In genomic region chr16:89581861-89582563, GRCh38 we compare ENCODE assay signal across 1 cellular context.
TF ChIP-seq lines count a peak whose summit lies in the region.

No MANE protein-coding gene starts in this region.

TF ChIP-seq in HepG2, 621 proteins besides CTCF, POLR2A, EP300 and RAD21 (continued from another document and continues in another):
- TF ChIP-seq HNF1B (CRISPR knock-in tag; IDR thresholded peaks at IDR 0.05): peak; percentile 51; the same call in 1 of the 2 replicates
- TF ChIP-seq PAXIP1 (CRISPR knock-in tag; conservative IDR thresholded peaks at IDR 0.05): peak; percentile 60
- peak; percentile 16; the same call in 1 of the 2 replicates for TF ChIP-seq ZNF350 (CRISPR knock-in tag; IDR thresholded peaks at IDR 0.05; ENCODE audit: borderline replicate concordance, low read depth)
- peak; percentile 37; the same call in 1 of the 2 replicates for TF ChIP-seq HMG20A (CRISPR knock-in tag; IDR thresholded peaks at IDR 0.05; ENCODE audit: borderline replicate concordance)
- no peak for TF ChIP-seq PTBP1 (IDR thresholded peaks at IDR 0.05; ENCODE audit: low read depth, low read length, poor library complexity, severe bottlenecking)
- 0 out of 2 replicates have a peak, but pooled peaks have one; percentile 19 for TF ChIP-seq ZNF292 (CRISPR knock-in tag; IDR thresholded peaks at IDR 0.05; ENCODE audit: borderline replicate concordance, low read depth)
- peak; percentile 63 for TF ChIP-seq HDAC2 (CRISPR knock-in tag; IDR thresholded peaks at IDR 0.05)
- no peak for TF ChIP-seq GFI1 (CRISPR knock-in tag; IDR thresholded peaks at IDR 0.05; ENCODE audit: borderline replicate concordance)
- peak; percentile 53 for TF ChIP-seq FOXK1 (CRISPR knock-in tag; IDR thresholded peaks at IDR 0.05; ENCODE audit: borderline replicate concordance, low read depth)
- TF ChIP-seq TMF1 (CRISPR knock-in tag; IDR thresholded peaks at IDR 0.05; ENCODE audit: low read depth): no peak
- peak; percentile 25; the same call in 1 of the 2 replicates for TF ChIP-seq ZNF614 (CRISPR knock-in tag; IDR thresholded peaks at IDR 0.05; ENCODE audit: borderline replicate concordance)
- TF ChIP-seq DMTF1 (CRISPR knock-in tag; IDR thresholded peaks at IDR 0.05): no peak
- peak; percentile 24; the same call in 1 of the 2 replicates for TF ChIP-seq IKZF5 (CRISPR knock-in tag; IDR thresholded peaks at IDR 0.05)
- 0 out of 2 replicates have a peak, but pooled peaks have one; percentile 48 for TF ChIP-seq HNF4G (IDR thresholded peaks at IDR 0.05; ENCODE audit: borderline replicate concordance, low read depth, low read length)
- peak; percentile 12; the same call in 1 of the 2 replicates for TF ChIP-seq HNF4G (CRISPR knock-in tag; IDR thresholded peaks at IDR 0.05; ENCODE audit: borderline replicate concordance, low read depth)
- peak; percentile 76 for TF ChIP-seq RXRB (CRISPR knock-in tag; IDR thresholded peaks at IDR 0.05; ENCODE audit: borderline replicate concordance)
- TF ChIP-seq NR2F2 (IDR thresholded peaks at IDR 0.05; ENCODE audit: borderline replicate concordance, low read depth): peak; percentile 95
- no peak for TF ChIP-seq KLF9 (CRISPR knock-in tag; IDR thresholded peaks at IDR 0.05; ENCODE audit: low read depth)
- TF ChIP-seq SALL1 (CRISPR knock-in tag; IDR thresholded peaks at IDR 0.05): peak; percentile 77
- TF ChIP-seq FOXO1 (CRISPR knock-in tag; IDR thresholded peaks at IDR 0.05): peak; percentile 37; the same call in 1 of the 2 replicates
- TF ChIP-seq SOX6 (IDR thresholded peaks at IDR 0.05): no peak
- 0 out of 2 replicates have a peak, but pooled peaks have one; percentile 25 for TF ChIP-seq SOX6 (CRISPR knock-in tag; IDR thresholded peaks at IDR 0.05)
- 0 out of 2 replicates have a peak, but pooled peaks have one; percentile 31 for TF ChIP-seq ZBTB33 (CRISPR knock-in tag; IDR thresholded peaks at IDR 0.05)
- TF ChIP-seq FOXO4 (CRISPR knock-in tag; conservative IDR thresholded peaks at IDR 0.05): no peak
- no peak for TF ChIP-seq MED8 (CRISPR knock-in tag; IDR thresholded peaks at IDR 0.05; ENCODE audit: insufficient replicate concordance)
- no peak; the same call in 1 of the 2 replicates for TF ChIP-seq KDM6A (CRISPR knock-in tag; IDR thresholded peaks at IDR 0.05; ENCODE audit: low read depth)
- no peak for TF ChIP-seq SIN3B (IDR thresholded peaks at IDR 0.05; ENCODE audit: low read length)
- peak; percentile 5; the same call in 1 of the 2 replicates for TF ChIP-seq ZBTB7B (CRISPR knock-in tag; IDR thresholded peaks at IDR 0.05)
- TF ChIP-seq BHLHE40 (IDR thresholded peaks at IDR 0.05; ENCODE audit: low read length): peak; percentile 55; the same call in 1 of the 2 replicates
- no peak for TF ChIP-seq LRRFIP1 (CRISPR knock-in tag; conservative IDR thresholded peaks at IDR 0.05)
- TF ChIP-seq ARID4A (CRISPR knock-in tag; IDR thresholded peaks at IDR 0.05; ENCODE audit: borderline replicate concordance): peak; percentile 59; the same call in 1 of the 2 replicates
- TF ChIP-seq ZMYM4 (CRISPR knock-in tag; IDR thresholded peaks at IDR 0.05): 0 out of 2 replicates have a peak, but pooled peaks have one; percentile 29
- no peak for TF ChIP-seq PRDM4 (CRISPR knock-in tag; IDR thresholded peaks at IDR 0.05; ENCODE audit: borderline replicate concordance)
- TF ChIP-seq FIP1L1 (IDR thresholded peaks at IDR 0.05; ENCODE audit: borderline replicate concordance, insufficient read depth, low read depth, low read length): no peak
- peak; percentile 95 for TF ChIP-seq RARA (CRISPR knock-in tag; IDR thresholded peaks at IDR 0.05)
